ENCODE assay signal across 2 cellular contexts in genomic region chr14:33941727-33942126, GRCh38.
TF ChIP-seq lines count a peak whose summit lies in the region.

No MANE protein-coding gene starts in this region.

TF ChIP-seq in WTC11, 78 proteins besides CTCF, POLR2A, EP300 and RAD21 (continues in another document):
- TF ChIP-seq, protein P1, sequence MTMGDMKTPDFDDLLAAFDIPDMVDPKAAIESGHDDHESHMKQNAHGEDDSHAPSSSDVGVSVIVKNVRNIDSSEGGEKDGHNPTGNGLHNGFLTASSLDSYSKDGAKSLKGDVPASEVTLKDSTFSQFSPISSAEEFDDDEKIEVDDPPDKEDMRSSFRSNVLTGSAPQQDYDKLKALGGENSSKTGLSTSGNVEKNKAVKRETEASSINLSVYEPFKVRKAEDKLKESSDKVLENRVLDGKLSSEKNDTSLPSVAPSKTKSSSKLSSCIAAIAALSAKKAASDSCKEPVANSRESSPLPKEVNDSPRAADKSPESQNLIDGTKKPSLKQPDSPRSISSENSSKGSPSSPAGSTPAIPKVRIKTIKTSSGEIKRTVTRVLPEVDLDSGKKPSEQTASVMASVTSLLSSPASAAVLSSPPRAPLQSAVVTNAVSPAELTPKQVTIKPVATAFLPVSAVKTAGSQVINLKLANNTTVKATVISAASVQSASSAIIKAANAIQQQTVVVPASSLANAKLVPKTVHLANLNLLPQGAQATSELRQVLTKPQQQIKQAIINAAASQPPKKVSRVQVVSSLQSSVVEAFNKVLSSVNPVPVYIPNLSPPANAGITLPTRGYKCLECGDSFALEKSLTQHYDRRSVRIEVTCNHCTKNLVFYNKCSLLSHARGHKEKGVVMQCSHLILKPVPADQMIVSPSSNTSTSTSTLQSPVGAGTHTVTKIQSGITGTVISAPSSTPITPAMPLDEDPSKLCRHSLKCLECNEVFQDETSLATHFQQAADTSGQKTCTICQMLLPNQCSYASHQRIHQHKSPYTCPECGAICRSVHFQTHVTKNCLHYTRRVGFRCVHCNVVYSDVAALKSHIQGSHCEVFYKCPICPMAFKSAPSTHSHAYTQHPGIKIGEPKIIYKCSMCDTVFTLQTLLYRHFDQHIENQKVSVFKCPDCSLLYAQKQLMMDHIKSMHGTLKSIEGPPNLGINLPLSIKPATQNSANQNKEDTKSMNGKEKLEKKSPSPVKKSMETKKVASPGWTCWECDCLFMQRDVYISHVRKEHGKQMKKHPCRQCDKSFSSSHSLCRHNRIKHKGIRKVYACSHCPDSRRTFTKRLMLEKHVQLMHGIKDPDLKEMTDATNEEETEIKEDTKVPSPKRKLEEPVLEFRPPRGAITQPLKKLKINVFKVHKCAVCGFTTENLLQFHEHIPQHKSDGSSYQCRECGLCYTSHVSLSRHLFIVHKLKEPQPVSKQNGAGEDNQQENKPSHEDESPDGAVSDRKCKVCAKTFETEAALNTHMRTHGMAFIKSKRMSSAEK (CRISPR knock-in tag; IDR thresholded peaks at IDR 0.05; ENCODE audit: borderline replicate concordance) = no peak
- TF ChIP-seq, protein P2, sequence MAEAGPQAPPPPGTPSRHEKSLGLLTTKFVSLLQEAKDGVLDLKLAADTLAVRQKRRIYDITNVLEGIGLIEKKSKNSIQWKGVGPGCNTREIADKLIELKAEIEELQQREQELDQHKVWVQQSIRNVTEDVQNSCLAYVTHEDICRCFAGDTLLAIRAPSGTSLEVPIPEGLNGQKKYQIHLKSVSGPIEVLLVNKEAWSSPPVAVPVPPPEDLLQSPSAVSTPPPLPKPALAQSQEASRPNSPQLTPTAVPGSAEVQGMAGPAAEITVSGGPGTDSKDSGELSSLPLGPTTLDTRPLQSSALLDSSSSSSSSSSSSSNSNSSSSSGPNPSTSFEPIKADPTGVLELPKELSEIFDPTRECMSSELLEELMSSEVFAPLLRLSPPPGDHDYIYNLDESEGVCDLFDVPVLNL (CRISPR knock-in tag; IDR thresholded peaks at IDR 0.05; ENCODE audit: borderline replicate concordance, low read depth) = no peak
- no peak for TF ChIP-seq GABPB1 (CRISPR knock-in tag; IDR thresholded peaks at IDR 0.05)
- TF ChIP-seq CBFB (CRISPR knock-in tag; IDR thresholded peaks at IDR 0.05; ENCODE audit: low read depth) = no peak
- no peak for TF ChIP-seq FOXP4 (CRISPR knock-in tag; IDR thresholded peaks at IDR 0.05)
- no peak for TF ChIP-seq ELF4 (CRISPR knock-in tag; IDR thresholded peaks at IDR 0.05; ENCODE audit: low read depth)
- TF ChIP-seq PRRX2 (CRISPR knock-in tag; IDR thresholded peaks at IDR 0.05) = no peak
- no peak for TF ChIP-seq JAZF1 (CRISPR knock-in tag; IDR thresholded peaks at IDR 0.05)
- TF ChIP-seq, protein P3, sequence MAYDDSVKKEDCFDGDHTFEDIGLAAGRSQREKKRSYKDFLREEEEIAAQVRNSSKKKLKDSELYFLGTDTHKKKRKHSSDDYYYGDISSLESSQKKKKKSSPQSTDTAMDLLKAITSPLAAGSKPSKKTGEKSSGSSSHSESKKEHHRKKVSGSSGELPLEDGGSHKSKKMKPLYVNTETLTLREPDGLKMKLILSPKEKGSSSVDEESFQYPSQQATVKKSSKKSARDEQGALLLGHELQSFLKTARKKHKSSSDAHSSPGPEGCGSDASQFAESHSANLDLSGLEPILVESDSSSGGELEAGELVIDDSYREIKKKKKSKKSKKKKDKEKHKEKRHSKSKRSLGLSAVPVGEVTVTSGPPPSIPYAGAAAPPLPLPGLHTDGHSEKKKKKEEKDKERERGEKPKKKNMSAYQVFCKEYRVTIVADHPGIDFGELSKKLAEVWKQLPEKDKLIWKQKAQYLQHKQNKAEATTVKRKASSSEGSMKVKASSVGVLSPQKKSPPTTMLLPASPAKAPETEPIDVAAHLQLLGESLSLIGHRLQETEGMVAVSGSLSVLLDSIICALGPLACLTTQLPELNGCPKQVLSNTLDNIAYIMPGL (CRISPR knock-in tag; IDR thresholded peaks at IDR 0.05) = no peak
- no peak for TF ChIP-seq ESRRA (CRISPR knock-in tag; IDR thresholded peaks at IDR 0.05; ENCODE audit: borderline replicate concordance)
- TF ChIP-seq, protein P4, sequence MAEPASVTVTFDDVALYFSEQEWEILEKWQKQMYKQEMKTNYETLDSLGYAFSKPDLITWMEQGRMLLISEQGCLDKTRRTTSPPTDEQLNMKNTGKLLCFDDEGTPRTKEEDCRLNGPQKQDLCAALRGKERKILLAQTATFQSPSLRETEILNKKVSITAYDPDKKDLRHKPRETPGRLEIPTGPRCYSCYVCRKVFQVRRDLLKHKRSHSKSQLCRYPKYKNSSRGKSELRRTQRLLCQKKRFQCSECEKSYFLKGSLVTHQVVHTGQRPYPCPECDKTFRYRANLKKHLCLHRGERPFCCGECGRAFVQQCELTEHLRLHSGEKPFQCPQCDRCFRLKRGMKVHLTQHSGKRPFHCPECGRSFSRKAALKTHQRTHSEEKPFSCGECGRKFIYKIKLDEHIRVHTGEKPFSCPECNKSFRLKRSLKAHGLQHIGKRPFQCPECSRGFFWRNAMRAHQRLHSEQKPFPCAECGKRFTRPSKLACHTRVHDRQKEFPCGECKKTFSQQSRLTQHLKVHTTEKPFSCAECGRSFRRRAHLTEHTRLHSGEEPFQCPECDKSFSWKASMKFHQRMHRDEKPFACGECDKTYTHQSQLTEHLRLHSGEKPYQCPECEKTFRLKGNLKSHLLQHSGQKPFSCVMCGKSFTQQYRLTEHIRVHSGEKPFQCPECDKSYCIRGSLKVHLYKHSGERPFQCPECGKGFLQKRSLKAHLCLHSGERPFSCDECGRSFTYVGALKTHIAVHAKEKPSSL (CRISPR knock-in tag; conservative IDR thresholded peaks at IDR 0.05) = no peak
- TF ChIP-seq TEAD1 (CRISPR knock-in tag; IDR thresholded peaks at IDR 0.05) = no peak
- no peak for TF ChIP-seq RORB (CRISPR knock-in tag; IDR thresholded peaks at IDR 0.05)
- TF ChIP-seq, protein P5, sequence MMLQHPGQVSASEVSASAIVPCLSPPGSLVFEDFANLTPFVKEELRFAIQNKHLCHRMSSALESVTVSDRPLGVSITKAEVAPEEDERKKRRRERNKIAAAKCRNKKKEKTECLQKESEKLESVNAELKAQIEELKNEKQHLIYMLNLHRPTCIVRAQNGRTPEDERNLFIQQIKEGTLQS (CRISPR knock-in tag; conservative IDR thresholded peaks at IDR 0.05) = no peak

TF ChIP-seq in HepG2, 621 proteins besides CTCF, POLR2A, EP300 and RAD21:
- TF ChIP-seq ZNF225 (CRISPR knock-in tag; IDR thresholded peaks at IDR 0.05) = no peak
- no peak for TF ChIP-seq ATF7-NPFF (CRISPR knock-in tag; IDR thresholded peaks at IDR 0.05; ENCODE audit: low read depth)
- TF ChIP-seq PRMT3 (CRISPR knock-in tag; IDR thresholded peaks at IDR 0.05; ENCODE audit: borderline replicate concordance, low read depth) = no peak
- no peak for TF ChIP-seq ZNF296 (CRISPR knock-in tag; conservative IDR thresholded peaks at IDR 0.05)
- TF ChIP-seq NFYC (CRISPR knock-in tag; IDR thresholded peaks at IDR 0.05) = no peak
- TF ChIP-seq KIAA2018 (CRISPR knock-in tag; IDR thresholded peaks at IDR 0.05; ENCODE audit: borderline replicate concordance) = no peak
- TF ChIP-seq HINFP (CRISPR knock-in tag; IDR thresholded peaks at IDR 0.05; ENCODE audit: low read depth) = no peak
- TF ChIP-seq ZNF781 (CRISPR knock-in tag; IDR thresholded peaks at IDR 0.05; ENCODE audit: borderline replicate concordance, not compliant biosample characterization) = no peak
- no peak for TF ChIP-seq EZH2 (conservative IDR thresholded peaks at IDR 0.05; ENCODE audit: low read depth, low read length)
- TF ChIP-seq ZNF609 (CRISPR knock-in tag; IDR thresholded peaks at IDR 0.05; ENCODE audit: borderline replicate concordance) = no peak
- no peak for TF ChIP-seq BORCS8-MEF2B (CRISPR knock-in tag; IDR thresholded peaks at IDR 0.05)
- no peak for TF ChIP-seq SYNCRIP (IDR thresholded peaks at IDR 0.05; ENCODE audit: insufficient read depth, low read depth, low read length)
- no peak for TF ChIP-seq ZNF670 (CRISPR knock-in tag; IDR thresholded peaks at IDR 0.05; ENCODE audit: borderline replicate concordance)
- TF ChIP-seq ZNF124 (CRISPR knock-in tag; IDR thresholded peaks at IDR 0.05) = no peak
- no peak for TF ChIP-seq SNAPC2 (CRISPR knock-in tag; IDR thresholded peaks at IDR 0.05)
- no peak for TF ChIP-seq ZNF652 (CRISPR knock-in tag; IDR thresholded peaks at IDR 0.05; ENCODE audit: borderline replicate concordance, low read depth)
- TF ChIP-seq TAF15 (IDR thresholded peaks at IDR 0.05; ENCODE audit: low read depth, low read length, poor library complexity, severe bottlenecking) = no peak
